In the genomic region with DNA sequence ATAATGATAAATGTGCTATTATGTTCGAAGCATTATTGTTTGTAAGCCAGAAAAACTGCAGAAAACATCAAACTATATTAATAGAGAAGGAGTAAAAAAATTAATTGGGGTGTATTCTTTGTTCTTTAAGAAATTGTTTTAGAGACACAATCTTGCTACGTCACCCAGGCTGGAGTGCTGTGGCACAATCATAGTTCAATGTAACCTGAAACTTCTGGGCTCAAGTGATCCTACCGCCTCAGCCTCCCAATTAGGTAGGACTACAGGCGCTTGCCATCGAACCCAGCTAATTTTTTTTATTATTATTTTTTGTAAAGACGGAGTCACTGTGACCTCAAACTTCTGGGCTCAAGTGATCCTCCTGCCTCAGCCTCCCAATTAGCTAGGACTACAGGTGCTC, we compare ENCODE assay signal across 20 cellular contexts.
"Had no signal": no experiment of that assay in that cellular context is flagged by ENCODE, and none has a peak within 500 bp of the region (broad histone marks: within the 10 kb centered on the region; RNA-seq: fewer than 3 reads in every experiment).

No MANE protein-coding gene starts in this region.

- DNase-seq: stimulated activated CD4-positive, alpha-beta T cell treated with anti-CD3 and anti-CD28 coated beads, Interleukin-2, amount 100 ng/mL, for 48 hours; stimulated activated CD4-positive, alpha-beta T cell treated with anti-CD3 and anti-CD28 coated beads, Interleukin-4, amount 100 ng/mL, for 1 hour; stimulated activated CD4-positive, alpha-beta T cell treated with anti-CD3 and anti-CD28 coated beads, Interleukin-4, amount 100 ng/mL, for 24 hours; stimulated activated CD4-positive, alpha-beta T cell treated with anti-CD3 and anti-CD28 coated beads, Interleukin-4, amount 100 ng/mL, for 4 hours; stimulated activated CD8-positive, alpha-beta memory T cell treated with anti-CD3 and anti-CD28 coated beads, Interleukin-4, amount 100 ng/mL, for 48 hours; stimulated activated naive B cell treated with anti-CD40 and anti-IgM and Interleukin-4, amounts not matched to agents 10 μg/mL and 1 μg/mL and 100 μg/mL, for 72 hours; stimulated activated naive CD4-positive, alpha-beta T cell; stimulated activated naive CD4-positive, alpha-beta T cell treated with Interleukin-2 at 50 U/mL for 16 hours; stimulated activated naive CD8-positive, alpha-beta T cell treated with anti-CD3 and anti-CD28 coated beads, Interleukin-15, amount 100 ng/mL, for 72 hours; stimulated activated naive CD8-positive, alpha-beta T cell treated with anti-CD3 and anti-CD28 coated beads, Interleukin-15, Interleukin-2, amounts not matched to agents 100 U/mL and 50 U/mL, for 24 hours; stomach; substantia nigra; testis; thyroid gland; tibial artery; transverse colon; trophoblast cell; upper lobe of left lung; upper lobe of right lung; uterus had no signal
